In genomic region chr4:81428002-81428401, GRCh38 we compare ENCODE assay signal across 15 cellular contexts. TPM values are rescaled to one million over a fixed set of nuclear protein-coding genes. Genes with fewer than 3 reads are reported as not detected.
DNase-seq lines count a peak whose midpoint lies in the region; ATAC-seq and TF ChIP-seq lines count a peak whose summit lies in the region.
"Had no signal": no experiment of that assay in that cellular context is flagged by ENCODE, and none has a peak within 500 bp of the region (broad histone marks: within the 10 kb centered on the region; RNA-seq: fewer than 3 reads in every experiment).

No MANE protein-coding gene starts in this region.

- H2AFZ ChIP-seq in trophoblast cell (ENCODE audit: insufficient read depth, low read length, poor library complexity) = no peak overlapping the region

- no peak overlapping the region for H4K8ac ChIP-seq in trophoblast cell (ENCODE audit: low read depth, low read length)

- peaks cover 14% of the 10 kb centered on the region for H3K36me3 Mint-ChIP-seq in glutamatergic neuron (ENCODE audit: unreplicated experiment)
- H3K36me3 Mint-ChIP-seq in activated naive CD4-positive, alpha-beta T cell treated with anti-CD3 and anti-CD28 coated beads for 36 hours (ENCODE audit: low read depth) = peaks cover 23% of the 10 kb centered on the region

- no peak overlapping the region for H2BK12ac ChIP-seq in trophoblast cell (ENCODE audit: low read length)

- no peak overlapping the region for H2AK5ac ChIP-seq in trophoblast cell (ENCODE audit: low read length)

- H3K4me1 ChIP-seq in HUES64 (ENCODE audit: insufficient read depth, low read length) (peaks cover 45% of the 10 kb centered on the region), trophoblast cell (ENCODE audit: control insufficient read depth in 1 of 2, insufficient read depth in 2 of 2, low read length in 2 of 2) (peaks cover 0 to 3% of the 10 kb centered on the region in 2 experiments)
- H3K4me1 ChIP-seq: BLaER1 had no signal

- ATAC-seq in left cardiac atrium = no peak
- no peak for ATAC-seq in GM18858 (IDR thresholded peaks at IDR 0.05; ENCODE audit: unreplicated experiment)
- ATAC-seq: Panc1, Right ventricle myocardium inferior had no signal

- no peak overlapping the region for H3K4ac ChIP-seq in trophoblast cell (ENCODE audit: low read depth, low read length)

- peaks cover 16% of the 10 kb centered on the region for H3K4me1 Mint-ChIP-seq in glutamatergic neuron (ENCODE audit: low read depth, unreplicated experiment)
- H3K4me1 Mint-ChIP-seq in activated naive CD4-positive, alpha-beta T cell treated with anti-CD3 and anti-CD28 coated beads for 36 hours (ENCODE audit: low read depth) = no peaks in the 10 kb centered on the region

- no peak overlapping the region for H3K4me3 ChIP-seq in HUES64 (ENCODE audit: low read length)
- no peak overlapping the region for H3K4me3 ChIP-seq in trophoblast cell (ENCODE audit: low read depth, low read length)
- H3K4me3 ChIP-seq: BLaER1 had no signal

- H3K36me3 ChIP-seq in HUES64 (ENCODE audit: insufficient read depth, low read length) = peaks cover 13% of the 10 kb centered on the region
- H3K36me3 ChIP-seq in trophoblast cell (ENCODE audit: control insufficient read depth in 1 of 2, insufficient read depth in 2 of 2, low read length in 2 of 2) = no peaks in the 10 kb centered on the region

- DNase-seq in glutamatergic neuron = no peak
- peak; percentile 49 to 76 for DNase-seq in trophoblast cell
- no peak for DNase-seq in left cardiac atrium
- DNase-seq in activated naive CD4-positive, alpha-beta T cell treated with anti-CD3 and anti-CD28 coated beads for 36 hours = no peak
- no peak for DNase-seq in stimulated activated naive CD4-positive, alpha-beta T cell (lab: John Stamatoyannopoulos, UW)
- DNase-seq: CD4-positive, alpha-beta memory T cell; NCI-H1048; NCI-H146; NCI-H2029 treated with DMSO at 0.1 percent for 48 hours had no signal

- H4K91ac ChIP-seq in trophoblast cell (ENCODE audit: low read depth, low read length) = no peak overlapping the region

- H2BK5ac ChIP-seq in trophoblast cell (ENCODE audit: low read depth, low read length, poor library complexity) = no peak overlapping the region

- no peak overlapping the region for H3K23ac ChIP-seq in trophoblast cell (ENCODE audit: low read length)

- H3K79me1 ChIP-seq in trophoblast cell (ENCODE audit: low read length) = no peaks in the 10 kb centered on the region

- no peak overlapping the region for H2BK120ac ChIP-seq in trophoblast cell (ENCODE audit: insufficient read depth, low read length, poor library complexity)

- peak overlapping the region; percentile 52 for H3K27ac Mint-ChIP-seq in glutamatergic neuron (ENCODE audit: unreplicated experiment)
- H3K27ac Mint-ChIP-seq in activated naive CD4-positive, alpha-beta T cell treated with anti-CD3 and anti-CD28 coated beads for 36 hours = no peak overlapping the region

- H3K4me3 Mint-ChIP-seq in glutamatergic neuron (ENCODE audit: unreplicated experiment) = no peak overlapping the region
- H3K4me3 Mint-ChIP-seq in activated naive CD4-positive, alpha-beta T cell treated with anti-CD3 and anti-CD28 coated beads for 36 hours = no peak overlapping the region
- H3K4me3 Mint-ChIP-seq: CD4-positive, alpha-beta memory T cell had no signal

- TF ChIP-seq CTCF in glutamatergic neuron (IDR thresholded peaks at IDR 0.05; ENCODE audit: partially characterized antibody, unreplicated experiment) = no peak

- H3K27ac ChIP-seq in HUES64 (ENCODE audit: low read depth, low read length) (peak overlapping the region; percentile 73; the same call in 1 of the 2 replicates), angular gyrus (ENCODE audit: low read depth, low read length) (peak overlapping the region; percentile 93), trophoblast cell (ENCODE audit: low read depth, low read length) (no peak overlapping the region)
- H3K27ac ChIP-seq: BLaER1 had no signal

- no peak overlapping the region for H3K14ac ChIP-seq in trophoblast cell (ENCODE audit: low read length)

- no peaks in the 10 kb centered on the region for H3K27me3 ChIP-seq in HUES64 (ENCODE audit: insufficient read depth, low read length)
- H3K27me3 ChIP-seq in trophoblast cell (ENCODE audit: insufficient read depth, low read length) = no peaks in the 10 kb centered on the region
- H3K27me3 ChIP-seq: BLaER1 had no signal

- intact Hi-C loops in left cardiac atrium (cut with DNase I) = no loop called here
- intact Hi-C loops in activated naive CD4-positive, alpha-beta T cell treated with anti-CD3 and anti-CD28 coated beads for 36 hours (cut with micrococcal nuclease) = no loop called here

- 88% methylated on average over 2 of the region's 3 CpGs for WGBS in HUES64
- no CpG with 5 or more reads among the region's 3 CpGs for WGBS in trophoblast cell (ENCODE audit: extremely low coverage, insufficient coverage, insufficient read length)

- H3K4me2 ChIP-seq in trophoblast cell (ENCODE audit: low read length) = no peak overlapping the region
- H3K4me2 ChIP-seq: BLaER1 had no signal

- H3K27me3 Mint-ChIP-seq in glutamatergic neuron (ENCODE audit: unreplicated experiment) = peaks cover 2% of the 10 kb centered on the region
- no peaks in the 10 kb centered on the region for H3K27me3 Mint-ChIP-seq in activated naive CD4-positive, alpha-beta T cell treated with anti-CD3 and anti-CD28 coated beads for 36 hours (ENCODE audit: low read depth)
- H3K27me3 Mint-ChIP-seq: CD4-positive, alpha-beta memory T cell had no signal

- H3K9me3 ChIP-seq in HUES64 (ENCODE audit: insufficient read depth, low read depth, low read length) (no peaks in the 10 kb centered on the region), trophoblast cell (ENCODE audit: insufficient read depth, low read depth, low read length) (peaks cover 2% of the 10 kb centered on the region)

- H3K9ac ChIP-seq in HUES64 (ENCODE audit: low read depth, low read length) = no peak overlapping the region
- no peak overlapping the region for H3K9ac ChIP-seq in trophoblast cell (ENCODE audit: low read length)
- H3K9ac ChIP-seq: BLaER1 had no signal

- no peak overlapping the region for H4K12ac ChIP-seq in trophoblast cell (ENCODE audit: low read depth, low read length)

- H3K79me2 ChIP-seq in trophoblast cell (ENCODE audit: control insufficient read depth, insufficient read depth, low read length, poor library complexity) = no peaks in the 10 kb centered on the region

- H3K9me3 Mint-ChIP-seq in glutamatergic neuron (ENCODE audit: unreplicated experiment) = peaks cover 3% of the 10 kb centered on the region
- H3K9me3 Mint-ChIP-seq in activated naive CD4-positive, alpha-beta T cell treated with anti-CD3 and anti-CD28 coated beads for 36 hours = no peaks in the 10 kb centered on the region
- H3K9me3 Mint-ChIP-seq: CD4-positive, alpha-beta memory T cell had no signal

- CTCF ChIA-PET in activated naive CD4-positive, alpha-beta T cell treated with anti-CD3 and anti-CD28 coated beads for 36 hours (lab: Charles Lee) = interaction anchor here (0.9 to 1.0 kb wide), 2 partner anchors 9 to 413 kb away, joined by 3 read pairs; no protein-coding TSS in a partner anchor

- no peak overlapping the region for H3K18ac ChIP-seq in trophoblast cell (ENCODE audit: low read length)

RNA-seq across cellular contexts. Expression of gene RASGEF1B, which starts 43.7 kb away (rescaled TPM):
- 6.1 TPM for polyA plus RNA-seq in HUES64 (2013, experiment 1 of 2)
- 5.4 TPM for polyA plus RNA-seq in HUES64 (2013, experiment 2 of 2)
- 108 TPM for total RNA-seq in glutamatergic neuron (ENCODE audit: unreplicated experiment)
- 2.0 and 2.3 TPM in 2 replicates for polyA plus RNA-seq in trophoblast cell (2013)
- total RNA-seq in left cardiac atrium = 1 to 10 TPM; 6.8 to 7.8 TPM
- total RNA-seq in activated naive CD4-positive, alpha-beta T cell treated with anti-CD3 and anti-CD28 coated beads for 36 hours = 1 to 10 TPM; 6.5 to 6.7 TPM

Comparison
In these comparisons a context has a peak if more than half of its experiments do, and no peak if none do; other contexts are left out.
1. DNase-seq: peak in trophoblast cell (2 of 2); none in glutamatergic neuron (single experiment), left cardiac atrium (single experiment), activated naive CD4-positive, alpha-beta T cell treated with anti-CD3 and anti-CD28 coated beads for 36 hours (single experiment) and stimulated activated naive CD4-positive, alpha-beta T cell (0 of 6).
2. RNA of gene RASGEF1B, which starts 43.7 kb away (total RNA-seq): 108 TPM in glutamatergic neuron (single experiment); 6.8 to 7.8 TPM in left cardiac atrium and 6.5 to 6.7 TPM in activated naive CD4-positive, alpha-beta T cell treated with anti-CD3 and anti-CD28 coated beads for 36 hours; every median in the first group is over 10 times any median in the second.